In the genomic region with DNA sequence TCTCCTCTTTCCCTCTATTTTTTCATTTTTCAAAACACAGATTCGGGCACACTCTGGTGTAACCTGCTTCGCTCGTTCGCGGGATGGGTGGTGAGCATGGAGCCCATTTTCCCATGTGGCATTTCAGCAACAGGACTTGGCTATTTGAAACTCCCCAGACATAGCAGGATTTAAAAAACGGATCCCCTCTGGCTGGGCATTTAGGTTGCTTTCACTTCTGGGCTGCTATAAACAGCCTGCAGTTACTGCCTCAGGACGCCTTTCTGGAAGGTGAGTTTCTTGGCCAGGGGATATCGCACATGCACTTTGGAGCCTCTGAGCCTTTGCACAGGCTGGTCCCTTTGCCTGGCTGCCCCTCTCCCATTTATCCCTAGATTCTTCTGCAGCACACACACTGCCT, we compare ENCODE assay signal across 30 cellular contexts. TPM values are rescaled to one million over a fixed set of nuclear protein-coding genes. Genes with fewer than 3 reads are reported as not detected.
"Had no signal": no experiment of that assay in that cellular context is flagged by ENCODE, and none has a peak within 500 bp of the region (broad histone marks: within the 10 kb centered on the region; RNA-seq: fewer than 3 reads in every experiment).

No MANE protein-coding gene starts in this region.

- H3K27ac ChIP-seq: colonic mucosa, epithelial cell of prostate, esophagus squamous epithelium, gastrocnemius medialis, hepatocyte, left ventricle myocardium inferior, lower lobe of right lung had no signal

- H3K4me3 ChIP-seq: colonic mucosa, esophagus squamous epithelium, gastrocnemius medialis, hepatocyte, left ventricle myocardium inferior, lower lobe of right lung, mucosa of descending colon had no signal

- H3K9me3 ChIP-seq: colonic mucosa, esophagus squamous epithelium, gastrocnemius medialis, left ventricle myocardium inferior, lower lobe of right lung, mucosa of descending colon had no signal

- ATAC-seq: effector memory CD8-positive, alpha-beta T cell; esophagus mucosa; gastrocnemius medialis; left colon; left lobe of liver; lower lobe of right lung; mucosa of descending colon had no signal

- DNase-seq: colonic mucosa; cortex of kidney; effector CD8-positive, alpha-beta T cell; effector memory CD8-positive, alpha-beta T cell; endodermal cell; erythroblast; esophagus squamous epithelium; foreskin fibroblast; foreskin melanocyte; gastrocnemius medialis; glutamatergic neuron; head of caudate nucleus; hypothalamus; immature natural killer cell; islet precursor cell; kidney; kidney glomerular epithelial cell; left colon; left ventricle myocardium inferior; mesenchymal stem cell; naive B cell had no signal

- H3K36me3 ChIP-seq: colonic mucosa, esophagus squamous epithelium, gastrocnemius medialis, left ventricle myocardium inferior, lower lobe of right lung had no signal

- H3K4me1 ChIP-seq: colonic mucosa, gastrocnemius medialis, left ventricle myocardium inferior, lower lobe of right lung had no signal

RNA-seq across cellular contexts. Expression of a gene that starts 2.8 kb away (rescaled TPM):
- total RNA-seq: dermis microvascular lymphatic vessel endothelial cell, esophagus mucosa, esophagus squamous epithelium, gastrocnemius medialis, kidney, left colon, left ventricle myocardium inferior, lower lobe of right lung, mesenteric fat pad, myocyte had no signal
- polyA plus RNA-seq: immature natural killer cell had no signal
